Comparison of ENCODE assay signal across 2 cellular contexts in genomic region chr22:21680830-21681565, GRCh38.
A peak's percentile ranks its signal among the peaks of the same experiment; 100 is the strongest.
TF ChIP-seq lines count a peak whose summit lies in the region.

No MANE protein-coding gene starts in this region.

TF ChIP-seq in SK-N-SH treated with all-trans-retinoic acid at 6 μM for 48 hours, 23 proteins besides CTCF, POLR2A, EP300 and RAD21 (continued from another document):
- TF ChIP-seq POU6F1 (CRISPR knock-in tag; IDR thresholded peaks at IDR 0.05; ENCODE audit: borderline replicate concordance, low read depth) = no peak
- no peak for TF ChIP-seq ZFP30 (CRISPR knock-in tag; IDR thresholded peaks at IDR 0.05)
- TF ChIP-seq ZFP3 (CRISPR knock-in tag; IDR thresholded peaks at IDR 0.05) = peak; percentile 93

TF ChIP-seq in SK-N-SH, 30 proteins besides CTCF, POLR2A, EP300 and RAD21 (continued from another document):
- TF ChIP-seq RXRA (IDR thresholded peaks at IDR 0.05; ENCODE audit: borderline replicate concordance, low read depth) = no peak
- no peak for TF ChIP-seq GATA2 (CRISPR knock-in tag; IDR thresholded peaks at IDR 0.05)
- no peak for TF ChIP-seq USF1 (IDR thresholded peaks at IDR 0.05; ENCODE audit: borderline replicate concordance, low read depth)
- no peak for TF ChIP-seq FOXM1 (IDR thresholded peaks at IDR 0.05; ENCODE audit: low read depth)
- TF ChIP-seq PBX3 (IDR thresholded peaks at IDR 0.05) = no peak
- no peak for TF ChIP-seq FOXJ3 (CRISPR knock-in tag; IDR thresholded peaks at IDR 0.05)
- TF ChIP-seq RCOR1 (IDR thresholded peaks at IDR 0.05; ENCODE audit: low read length) = no peak
- TF ChIP-seq ZBTB33 (IDR thresholded peaks at IDR 0.05; ENCODE audit: borderline replicate concordance, low read depth) = no peak
- TF ChIP-seq, protein P1, sequence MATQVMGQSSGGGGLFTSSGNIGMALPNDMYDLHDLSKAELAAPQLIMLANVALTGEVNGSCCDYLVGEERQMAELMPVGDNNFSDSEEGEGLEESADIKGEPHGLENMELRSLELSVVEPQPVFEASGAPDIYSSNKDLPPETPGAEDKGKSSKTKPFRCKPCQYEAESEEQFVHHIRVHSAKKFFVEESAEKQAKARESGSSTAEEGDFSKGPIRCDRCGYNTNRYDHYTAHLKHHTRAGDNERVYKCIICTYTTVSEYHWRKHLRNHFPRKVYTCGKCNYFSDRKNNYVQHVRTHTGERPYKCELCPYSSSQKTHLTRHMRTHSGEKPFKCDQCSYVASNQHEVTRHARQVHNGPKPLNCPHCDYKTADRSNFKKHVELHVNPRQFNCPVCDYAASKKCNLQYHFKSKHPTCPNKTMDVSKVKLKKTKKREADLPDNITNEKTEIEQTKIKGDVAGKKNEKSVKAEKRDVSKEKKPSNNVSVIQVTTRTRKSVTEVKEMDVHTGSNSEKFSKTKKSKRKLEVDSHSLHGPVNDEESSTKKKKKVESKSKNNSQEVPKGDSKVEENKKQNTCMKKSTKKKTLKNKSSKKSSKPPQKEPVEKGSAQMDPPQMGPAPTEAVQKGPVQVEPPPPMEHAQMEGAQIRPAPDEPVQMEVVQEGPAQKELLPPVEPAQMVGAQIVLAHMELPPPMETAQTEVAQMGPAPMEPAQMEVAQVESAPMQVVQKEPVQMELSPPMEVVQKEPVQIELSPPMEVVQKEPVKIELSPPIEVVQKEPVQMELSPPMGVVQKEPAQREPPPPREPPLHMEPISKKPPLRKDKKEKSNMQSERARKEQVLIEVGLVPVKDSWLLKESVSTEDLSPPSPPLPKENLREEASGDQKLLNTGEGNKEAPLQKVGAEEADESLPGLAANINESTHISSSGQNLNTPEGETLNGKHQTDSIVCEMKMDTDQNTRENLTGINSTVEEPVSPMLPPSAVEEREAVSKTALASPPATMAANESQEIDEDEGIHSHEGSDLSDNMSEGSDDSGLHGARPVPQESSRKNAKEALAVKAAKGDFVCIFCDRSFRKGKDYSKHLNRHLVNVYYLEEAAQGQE (IDR thresholded peaks at IDR 0.05; ENCODE audit: low read depth, low read length) = no peak
- TF ChIP-seq NRF1 (IDR thresholded peaks at IDR 0.05; ENCODE audit: low read depth, low read length) = no peak
TF ChIP-seq in SK-N-SH: peak in this region for 0.
